ENCODE assay signal across 8 cellular contexts in genomic region chr11:5689551-5689983, GRCh38. TPM values are rescaled to one million over a fixed set of nuclear protein-coding genes. Genes with fewer than 3 reads are reported as not detected.
DNase-seq lines count a peak whose midpoint lies in the region; ATAC-seq and TF ChIP-seq lines count a peak whose summit lies in the region.

TSS of gene TRIM22 (plus strand) at chr11:5689790. CDS start at chr11:5696233, 6,443 bp downstream.

- peak; percentile 68 for ATAC-seq in GM19463 (IDR thresholded peaks at IDR 0.05; ENCODE audit: unreplicated experiment)
- peak; percentile 84 for ATAC-seq in HG03565 (IDR thresholded peaks at IDR 0.05; ENCODE audit: unreplicated experiment)
- ATAC-seq in left lobe of liver, result peak; percentile 55

- DNase-seq in BJ (ENCODE audit: low read depth) (peak; percentile 45), coronary artery (ENCODE audit: low spot score) (no peak), left lobe of liver (ENCODE audit: low spot score) (no peak), GOT3 (lab: John Stamatoyannopoulos, UW) (no peak)
- peak; percentile 20 for DNase-seq in activated CD4-positive, CD25-positive, alpha-beta regulatory T cell treated with anti-CD3 and anti-CD28 coated beads, Interleukin-2, amount 50 U/mL, for 16 hours (ENCODE audit: low read depth, low spot score)
- peak; percentile 61 for DNase-seq in stimulated activated CD4-positive, alpha-beta T cell treated with anti-CD3 and anti-CD28 coated beads, Interleukin-4, amount 100 ng/mL, for 24 hours

- H3K27ac ChIP-seq in coronary artery, result peak within 1 kb of the TSS; percentile 85 to 89

- TF ChIP-seq CTCF in BJ (IDR thresholded peaks at IDR 0.05; ENCODE audit: insufficient read depth, low read depth, low read length), result no peak
- no peak for TF ChIP-seq CTCF in coronary artery (IDR thresholded peaks at IDR 0.05)

- no peaks in the 10 kb centered on the region; the same call in 1 of the 2 replicates for H3K36me3 ChIP-seq in BJ (ENCODE audit: control insufficient read depth, insufficient read depth, low read length)

- POLR2A ChIA-PET in BJ (lab: Charles Lee), result no interaction called here

- peak within 1 kb of the TSS; percentile 46 for H3K4me3 ChIP-seq in BJ (ENCODE audit: low read depth, low read length)
- peak within 1 kb of the TSS; percentile 64 for H3K4me3 ChIP-seq in coronary artery

- CTCF ChIA-PET in BJ (lab: Yijun Ruan, JAX), result interaction anchor here (0.6 to 1.1 kb wide), 2 partner anchors 11 to 18 kb away, joined by 3 read pairs; no protein-coding TSS in a partner anchor

- no peaks in the 10 kb centered on the region for H3K27me3 ChIP-seq in BJ (ENCODE audit: control insufficient read depth, insufficient read depth, low read length)

RNA-seq across cellular contexts. Expression of gene TRIM22, which starts in this region (rescaled TPM):
- 58.2 and 74.9 TPM in 2 replicates for polyA plus RNA-seq in BJ (2011; rRNA removed)
- 22.2 and 27.3 TPM in 2 replicates for polyA minus RNA-seq in BJ (2011; rRNA and poly(A)+ RNA removed)
- total RNA-seq in left lobe of liver, result 8.0 TPM

Comparison
In these comparisons a context has a peak if more than half of its experiments do, and no peak if none do; other contexts are left out.
1. DNase-seq: peak in BJ (single experiment), activated CD4-positive, CD25-positive, alpha-beta regulatory T cell treated with anti-CD3 and anti-CD28 coated beads, Interleukin-2, amount 50 U/mL, for 16 hours (single experiment) and stimulated activated CD4-positive, alpha-beta T cell treated with anti-CD3 and anti-CD28 coated beads, Interleukin-4, amount 100 ng/mL, for 24 hours (single experiment); none in coronary artery (single experiment), left lobe of liver (single experiment) and GOT3 (single experiment).
2. Peak in every context shown above with its lines, with median percentiles within 50 percentile points of each other: ATAC-seq.